Comparison of ENCODE assay signal across 18 cellular contexts in the genomic region with DNA sequence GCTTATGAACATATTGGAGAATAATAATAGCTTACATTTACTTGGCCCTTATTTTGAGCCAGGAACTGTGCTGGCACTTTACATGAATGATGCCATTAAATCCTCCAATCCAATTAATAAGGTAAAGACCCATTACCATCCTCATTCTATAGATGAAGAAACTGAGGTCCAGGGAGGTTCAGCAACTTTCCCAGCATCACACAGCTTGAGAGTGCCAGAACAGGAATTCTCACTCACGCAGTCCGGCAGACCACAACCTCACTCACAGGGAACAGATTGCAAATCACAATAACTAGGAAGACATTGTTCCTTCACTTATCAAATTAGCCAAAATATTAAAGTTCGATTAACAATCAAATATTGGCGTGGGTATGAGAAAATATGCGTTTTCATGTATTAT. TPM values are rescaled to one million over a fixed set of nuclear protein-coding genes. Genes with fewer than 3 reads are reported as not detected.
DNase-seq lines count a peak whose midpoint lies in the region; ATAC-seq, FAIRE-seq and TF ChIP-seq lines count a peak whose summit lies in the region.
"Had no signal": no experiment of that assay in that cellular context is flagged by ENCODE, and none has a peak within 500 bp of the region (broad histone marks: within the 10 kb centered on the region; RNA-seq: fewer than 3 reads in every experiment).

No MANE protein-coding gene starts in this region.

- H2AK5ac ChIP-seq in IMR-90 (ENCODE audit: low read depth, low read length) (peak overlapping the region; percentile 62), mesenchymal stem cell (ENCODE audit: low read length, severe bottlenecking) (peak overlapping the region; percentile 29)

- H3K4me1 ChIP-seq in heart right ventricle (peaks cover 0 to 8% (median 4%) of the 10 kb centered on the region in 9 donors), IMR-90 (ENCODE audit: control insufficient read depth, insufficient read depth, low read length) (peaks cover 20% of the 10 kb centered on the region), mesenchymal stem cell (ENCODE audit: control insufficient read depth, insufficient read depth, low read depth, low read length) (peaks cover 29% of the 10 kb centered on the region), kidney (ENCODE audit: control insufficient read depth in 1 of 2, insufficient read depth in 1 of 2, low read depth in 1 of 2, low read length in 2 of 2) (peaks cover 7% of the 10 kb centered on the region in 2 donors)
- H3K4me1 ChIP-seq: BLaER1 had no signal

- peak overlapping the region; percentile 77; the same call in 1 of the 2 replicates for H3K4ac ChIP-seq in IMR-90 (ENCODE audit: low read depth, low read length)
- H3K4ac ChIP-seq in mesenchymal stem cell (ENCODE audit: low read depth in 1 of 2, low read length in 2 of 2): no peak overlapping the region

- H3K23ac ChIP-seq in IMR-90 (ENCODE audit: low read depth, low read length) (no peak overlapping the region; the same call in 1 of the 2 replicates), mesenchymal stem cell (ENCODE audit: low read length in 2 of 2) (no peak overlapping the region)

- CTCF ChIA-PET in IMR-90 (lab: Yijun Ruan, JAX): no interaction called here

- no peak for TF ChIP-seq RAD21 in IMR-90 (IDR thresholded peaks at IDR 0.05; ENCODE audit: low read length)

- intact Hi-C loops in left cardiac atrium (cut with DNase I): no loop called here
- intact Hi-C loops in heart right ventricle (cut with DNase I): no loop called here
- intact Hi-C loops in IMR-90 (cut with micrococcal nuclease): no loop called here
- intact Hi-C loops in kidney (cut with DNase I): no loop called here

- DNase-seq in activated CD4-positive, CD25-positive, alpha-beta regulatory T cell treated with anti-CD3 and anti-CD28 coated beads, Interleukin-2, amount 50 U/mL, for 72 hours: peak; percentile 7
- DNase-seq in left cardiac atrium (peak; percentile 2), heart right ventricle (no peak), IMR-90 (no peak), mesenchymal stem cell (no peak), kidney (no peak)
- DNase-seq in activated CD4-positive, alpha-beta T cell treated with anti-CD3 and anti-CD28 coated beads, Interleukin-2, amount 50 U/mL, for 4 hours: no peak
- DNase-seq: AML-193; Calu3; CD4-positive, CD25-positive, alpha-beta regulatory T cell; DMS 273 treated with DMSO at 0.1 percent for 48 hours; H7 had no signal

- H3K4me3 ChIP-seq in heart right ventricle (no peak overlapping the region), IMR-90 (ENCODE audit: insufficient read depth, low read depth, low read length) (no peak overlapping the region), mesenchymal stem cell (ENCODE audit: insufficient read depth in 1 of 2, low read depth in 1 of 2, low read length in 2 of 2) (no peak overlapping the region), kidney (ENCODE audit: low read length in 2 of 2) (no peak overlapping the region)
- H3K4me3 ChIP-seq: BLaER1, GM23338 had no signal

- in situ Hi-C loops in IMR-90 (cut with MboI; ENCODE audit: low sequenced_read_pairs): loop anchor here (25.0 kb wide), 2 partner anchors 874 to 1551 kb away; a partner anchor contains a TSS

- POLR2A ChIA-PET in IMR-90 (lab: Charles Lee; ENCODE audit: unreplicated experiment): no interaction called here

- peak overlapping the region; percentile 39; the same call in 1 of the 2 replicates for H3K18ac ChIP-seq in IMR-90 (ENCODE audit: low read depth, low read length)
- H3K18ac ChIP-seq in mesenchymal stem cell (ENCODE audit: low read depth in 1 of 2, low read length in 2 of 2): no peak overlapping the region

- H4K8ac ChIP-seq in IMR-90 (ENCODE audit: low read depth in 2 of 2, low read length in 2 of 2) (no peak overlapping the region; a peak in 2 of 4 replicates), mesenchymal stem cell (ENCODE audit: low read length) (no peak overlapping the region)

- no peaks in the 10 kb centered on the region for H3K36me3 ChIP-seq in heart right ventricle
- no peaks in the 10 kb centered on the region for H3K36me3 ChIP-seq in IMR-90 (ENCODE audit: control insufficient read depth, insufficient read depth, low read length)
- peaks cover 0 to 6% of the 10 kb centered on the region in 2 experiments for H3K36me3 ChIP-seq in mesenchymal stem cell (ENCODE audit: control insufficient read depth in 1 of 2, insufficient read depth in 2 of 2, low read depth in 1 of 2, low read length in 2 of 2)
- no peaks in the 10 kb centered on the region for H3K36me3 ChIP-seq in kidney (ENCODE audit: control insufficient read depth in 1 of 2, insufficient read depth in 2 of 2, low read length in 2 of 2)
- H3K36me3 ChIP-seq: BLaER1 had no signal

- H3K79me1 ChIP-seq in IMR-90 (ENCODE audit: low read depth in 1 of 2, low read length in 2 of 2) (0 out of 4 replicates have a peak, but pooled peaks cover 0 to 3% of the 10 kb centered on the region in 2 experiments), mesenchymal stem cell (replicated peaks; ENCODE audit: low read length, poor library complexity, severe bottlenecking) (no peaks in the 10 kb centered on the region)

- H3K9me3 ChIP-seq in heart right ventricle (no peaks in the 10 kb centered on the region), IMR-90 (ENCODE audit: control insufficient read depth, insufficient read depth, low read length) (no peaks in the 10 kb centered on the region), mesenchymal stem cell (ENCODE audit: control insufficient read depth, low read length) (no peaks in the 10 kb centered on the region), kidney (ENCODE audit: control insufficient read depth in 1 of 2, low read length in 2 of 2) (no peaks in the 10 kb centered on the region)
- H3K9me3 ChIP-seq: BLaER1 had no signal

- H2BK12ac ChIP-seq in mesenchymal stem cell (ENCODE audit: low read length in 2 of 2): no peak overlapping the region

- H2AK9ac ChIP-seq in IMR-90 (replicated peaks; ENCODE audit: low read depth, low read length, poor library complexity): no peak overlapping the region

- no peak for FAIRE-seq in kidney (lab: Jason Lieb, UNC)
- FAIRE-seq: GM12891 had no signal

- H3K27ac ChIP-seq in heart right ventricle (no peak overlapping the region), IMR-90 (ENCODE audit: insufficient read depth, low read length) (no peak overlapping the region), mesenchymal stem cell (ENCODE audit: low read length, poor library complexity, severe bottlenecking) (no peak overlapping the region), kidney (ENCODE audit: low read depth in 2 of 2, low read length in 2 of 2) (no peak overlapping the region)
- H3K27ac ChIP-seq: 22Rv1, BLaER1 had no signal

- 0 out of 3 replicates have a peak overlapping the region, but pooled peaks have one; percentile 12 for H2BK15ac ChIP-seq in IMR-90 (ENCODE audit: low read depth, low read length)
- H2BK15ac ChIP-seq in mesenchymal stem cell (ENCODE audit: low read depth, poor library complexity, severe bottlenecking): no peak overlapping the region

- H3K9me1 ChIP-seq in IMR-90 (ENCODE audit: insufficient read depth, low read length): peaks cover 17% of the 10 kb centered on the region

- TF ChIP-seq POLR2A in IMR-90 (IDR thresholded peaks at IDR 0.05; ENCODE audit: low read depth, low read length): no peak

- no peak overlapping the region for H3K9ac ChIP-seq in IMR-90 (ENCODE audit: low read depth, low read length)
- no peak overlapping the region for H3K9ac ChIP-seq in mesenchymal stem cell (ENCODE audit: low read length)
- H3K9ac ChIP-seq in kidney (ENCODE audit: low read length in 2 of 2): no peak overlapping the region
- H3K9ac ChIP-seq: BLaER1 had no signal

- peak overlapping the region; percentile 83 for H2BK20ac ChIP-seq in IMR-90 (ENCODE audit: low read depth, low read length)

- H3K14ac ChIP-seq in IMR-90 (replicated peaks; ENCODE audit: low read depth, low read length) (no peak overlapping the region; the same call in 1 of the 2 replicates), mesenchymal stem cell (ENCODE audit: low read length in 2 of 2) (no peak overlapping the region)

- H4K20me1 ChIP-seq in IMR-90 (ENCODE audit: insufficient read depth, low read length): no peaks in the 10 kb centered on the region
- H4K20me1 ChIP-seq: BLaER1 had no signal

- no peak overlapping the region for H3K56ac ChIP-seq in IMR-90 (ENCODE audit: extremely low read depth, insufficient read depth, low read length)

- no peak for ATAC-seq in activated CD4-positive, CD25-positive, alpha-beta regulatory T cell treated with anti-CD3 and anti-CD28 coated beads, Interleukin-2, amount 50 U/mL, for 24 hours
- no peak for ATAC-seq in left cardiac atrium
- ATAC-seq in heart right ventricle: no peak
- ATAC-seq in IMR-90 (ENCODE audit: low read depth): no peak

- H2AFZ ChIP-seq in IMR-90 (replicated peaks; ENCODE audit: low read length, poor library complexity) (no peak overlapping the region), mesenchymal stem cell (ENCODE audit: low read depth, low read length) (no peak overlapping the region)
- H2AFZ ChIP-seq: GM23338 had no signal

- dilution Hi-C loops in IMR-90 (cut with HindIII; ENCODE audit: low sequenced_read_pairs, unreplicated experiment): no loop called here

- 89 to 93% methylated on average over 5 of the region's 5 CpGs for WGBS in heart right ventricle, 2 donors
- WGBS in IMR-90 (ENCODE audit: extremely low coverage in 2 of 2, insufficient read length in 1 of 2), 2 experiments: 100% methylated on average over 2 of the region's 5 CpGs; no CpG with 5 or more reads in 1 of the 2 experiments
- 89% methylated on average over 4 of the region's 5 CpGs for WGBS in mesenchymal stem cell

- no peak overlapping the region for H3K4me2 ChIP-seq in IMR-90 (ENCODE audit: low read depth, low read length)
- H3K4me2 ChIP-seq in mesenchymal stem cell (ENCODE audit: low read length, poor library complexity, severe bottlenecking): no peak overlapping the region
- H3K4me2 ChIP-seq: BLaER1, GM23338 had no signal

- H3K27me3 ChIP-seq in heart right ventricle (peaks cover 0 to 79% (median 60%) of the 10 kb centered on the region in 7 donors), IMR-90 (ENCODE audit: control insufficient read depth, insufficient read depth, low read length) (no peaks in the 10 kb centered on the region), mesenchymal stem cell (ENCODE audit: control insufficient read depth in 1 of 2, insufficient read depth in 1 of 2, low read length in 2 of 2) (peaks cover 0 to 76% of the 10 kb centered on the region in 2 experiments)
- H3K27me3 ChIP-seq: BLaER1 had no signal

- BruUV-seq in IMR-90 (replicated peaks; lab: Mats Ljungman, UMichigan): no TSS peak

- TF ChIP-seq CTCF in heart right ventricle (IDR thresholded peaks at IDR 0.05) (no peak), IMR-90 (conservative IDR thresholded peaks at IDR 0.05; ENCODE audit: low read depth, low read length) (no peak), kidney (IDR thresholded peaks at IDR 0.05; ENCODE audit: borderline replicate concordance, extremely low read depth, insufficient read depth) (no peak)

- H2BK120ac ChIP-seq in IMR-90 (ENCODE audit: low read depth, low read length): peak overlapping the region; percentile 78
- no peak overlapping the region for H2BK120ac ChIP-seq in mesenchymal stem cell (ENCODE audit: low read depth, low read length)

- H4K91ac ChIP-seq in IMR-90 (ENCODE audit: insufficient read depth, low read depth, low read length) (peak overlapping the region; percentile 77), mesenchymal stem cell (ENCODE audit: low read length) (no peak overlapping the region)

- H4K5ac ChIP-seq in IMR-90 (ENCODE audit: low read depth, low read length): peak overlapping the region; percentile 46; the same call in 1 of the 2 replicates

- H2BK5ac ChIP-seq in IMR-90 (ENCODE audit: low read depth, low read length, poor library complexity, severe bottlenecking) (peak overlapping the region; percentile 1), mesenchymal stem cell (ENCODE audit: low read depth, low read length, poor library complexity, severe bottlenecking) (no peak overlapping the region)

RNA-seq across cellular contexts. Expression of a gene that starts 18.3 kb away (rescaled TPM):
- total RNA-seq in left cardiac atrium (not detected), heart right ventricle (under 1 TPM in 1 of 10 donors, not detected in 9; 0.13 TPM), IMR-90 (2012; rRNA removed) (under 0.01 TPM in 1 of 2 replicates, not detected in the other), kidney (12.6 TPM)
- polyA plus RNA-seq in heart right ventricle (not detected), IMR-90 (2012; rRNA removed) (not detected in 2 replicates), kidney (ENCODE audit: insufficient read depth, low read depth, low replicate concordance) (8.5 TPM)
- not detected in 2 replicates for polyA plus RNA-seq in IMR-90 (2012; cell fraction: cytosol; rRNA removed)
- polyA plus RNA-seq in IMR-90 (2012; cell fraction: nucleus; rRNA removed; ENCODE audit: low replicate concordance): 0.11 and 0.37 TPM in 2 replicates
- not detected for polyA plus RNA-seq in mesenchymal stem cell (2013, experiment 1 of 2)
- polyA plus RNA-seq in mesenchymal stem cell (2013, experiment 2 of 2): 0.03 TPM
- total RNA-seq: CD4-positive, CD25-positive, alpha-beta regulatory T cell had no signal
- polyA plus RNA-seq: CD4-positive, CD25-positive, alpha-beta regulatory T cell had no signal

RNA-seq across cellular contexts. Expression of a gene that starts 40.8 kb away (rescaled TPM):
- 1 to 10 TPM; 4.6 to 4.9 TPM for total RNA-seq in left cardiac atrium
- 1 to 10 TPM; 1.3 to 4.1 (median 2.9) TPM for total RNA-seq in heart right ventricle
- polyA plus RNA-seq in heart right ventricle: 1 to 10 TPM in 1 of 2 donors, under 1 TPM in 1; 0.87 to 3.7 TPM
- 0.54 and 1.1 TPM in 2 replicates for total RNA-seq in IMR-90 (2012; rRNA removed)
- 0.42 and 0.68 TPM in 2 replicates for polyA plus RNA-seq in IMR-90 (2012; rRNA removed)
- 0.09 and 0.25 TPM in 2 replicates for polyA plus RNA-seq in IMR-90 (2012; cell fraction: cytosol; rRNA removed)
- polyA plus RNA-seq in IMR-90 (2012; cell fraction: nucleus; rRNA removed; ENCODE audit: low replicate concordance): 0.41 and 0.94 TPM in 2 replicates
- polyA plus RNA-seq in mesenchymal stem cell (2013, experiment 1 of 2): 0.35 TPM
- 0.82 TPM for polyA plus RNA-seq in mesenchymal stem cell (2013, experiment 2 of 2)
- 12.7 TPM for total RNA-seq in kidney
- polyA plus RNA-seq in kidney (ENCODE audit: insufficient read depth, low read depth, low replicate concordance): 2.1 TPM
- total RNA-seq: GM23338, H7, HT-29 had no signal

Comparison
In these comparisons a context has a peak if more than half of its experiments do, and no peak if none do; other contexts are left out.
1. DNase-seq: peak in activated CD4-positive, CD25-positive, alpha-beta regulatory T cell treated with anti-CD3 and anti-CD28 coated beads, Interleukin-2, amount 50 U/mL, for 72 hours (single experiment) and left cardiac atrium (single experiment); none in heart right ventricle (0 of 2), IMR-90 (single experiment), mesenchymal stem cell (single experiment), activated CD4-positive, alpha-beta T cell treated with anti-CD3 and anti-CD28 coated beads, Interleukin-2, amount 50 U/mL, for 4 hours (0 of 2) and kidney (single experiment).
2. RNA of a gene that starts 18.3 kb away (total RNA-seq): 12.6 TPM in kidney (single experiment); not detected in left cardiac atrium, 0.13 TPM in heart right ventricle and under 0.01 TPM in IMR-90; every median in the first group is over 10 times any median in the second.